Comparison of ENCODE assay signal across 24 cellular contexts in genomic region chr5:153987310-153987709, GRCh38.
"Had no signal": no experiment of that assay in that cellular context is flagged by ENCODE, and none has a peak within 500 bp of the region (broad histone marks: within the 10 kb centered on the region; RNA-seq: fewer than 3 reads in every experiment).

No MANE protein-coding gene starts in this region.

- H3K9me3 ChIP-seq: SJSA1 had no signal

- DNase-seq: activated CD4-positive, alpha-beta T cell treated with anti-CD3 and anti-CD28 coated beads for 48 hours; activated CD4-positive, alpha-beta T cell treated with anti-CD3 and anti-CD28 coated beads, Interleukin-2, amount 50 U/mL, for 48 hours; activated CD4-positive, CD25-positive, alpha-beta regulatory T cell treated with anti-CD3 and anti-CD28 coated beads, Interleukin-2, amount 50 U/mL, for 72 hours; activated CD8-positive, alpha-beta memory T cell treated with anti-CD3 and anti-CD28 coated beads for 24 hours; activated effector memory CD4-positive, alpha-beta T cell treated with anti-CD3 and anti-CD28 coated beads, Interleukin-2, amount 50 U/mL, for 16 hours; activated naive CD4-positive, alpha-beta T cell treated with anti-CD3 and anti-CD28 coated beads for 36 hours; activated T-cell treated with anti-CD3 and anti-CD28 coated beads, Interleukin-2, amount 50 U/mL, for 4 hours; amygdala; brain microvascular endothelial cell; Kasumi-1; KBM-7; NCI-H1048; NCI-H1417; NCI-H2029; NCI-H2107; NCI-H2171 treated with DMSO at 0.1 percent for 48 hours; NCI-H226; NCI-H526; NCI-H774; SHP77; SW 1271 had no signal

- H3K27ac ChIP-seq: brain microvascular endothelial cell, cardiac muscle cell, SJSA1 had no signal

- H3K4me1 ChIP-seq: SJSA1 had no signal

- H3K36me3 ChIP-seq: brain microvascular endothelial cell had no signal

- H3K4me3 ChIP-seq: cardiac muscle cell, SJSA1 had no signal

- ATAC-seq: activated T-cell treated with anti-CD3 and anti-CD28 coated beads, Interleukin-2, amount 50 U/mL, for 4 hours; SK-N-SH treated with all-trans-retinoic acid at 6 μM for 48 hours had no signal

- H3K27me3 ChIP-seq: brain microvascular endothelial cell, cardiac muscle cell had no signal
